In genomic region chr9:123642291-123643278, GRCh38 we compare ENCODE assay signal across 12 cellular contexts.
A peak's percentile ranks its signal among the peaks of the same experiment; 100 is the strongest.
DNase-seq lines count a peak whose midpoint lies in the region; ATAC-seq and TF ChIP-seq lines count a peak whose summit lies in the region.
"Had no signal": no experiment of that assay in that cellular context is flagged by ENCODE, and none has a peak within 500 bp of the region (broad histone marks: within the 10 kb centered on the region; RNA-seq: fewer than 3 reads in every experiment).

No MANE protein-coding gene starts in this region.

- H3K27me3 ChIP-seq in colonic mucosa (no peaks in the 10 kb centered on the region), prostate gland (replicated peaks; ENCODE audit: insufficient read depth) (no peaks in the 10 kb centered on the region)

- CTCF ChIA-PET in HEK293 (lab: Yijun Ruan, JAX), result no interaction called here

- TF ChIP-seq POLR2A in prostate gland (IDR thresholded peaks at IDR 0.05), result no peak

- DNase-seq in NCI-H510A (lab: John Stamatoyannopoulos, UW) (peak; percentile 89), colonic mucosa (peak; percentile 76), prostate gland (ENCODE audit: low spot score) (peak; percentile 26)
- no peak for DNase-seq in T-helper 2 cell treated with Interferon-gamma antibody and Interleukin-4, amounts not matched to agents 5 μg/mL and 100 μg/mL, for 36 hours (ENCODE audit: low spot score)
- DNase-seq in stimulated activated naive CD4-positive, alpha-beta T cell treated with Interleukin-2 at 50 U/mL for 16 hours (lab: John Stamatoyannopoulos, UW), result no peak
- DNase-seq: endodermal cell; KBM-7; naive thymus-derived CD8-positive, alpha-beta T cell had no signal

- H3K9ac ChIP-seq in colonic mucosa (ENCODE audit: low read depth in 2 of 2, low read length in 2 of 2), result peak overlapping the region in 1 of 2 donors; percentile 30

- no peak overlapping the region for H3K27ac ChIP-seq in HEK293 (ENCODE audit: extremely low read depth, low read depth, low read length)
- peak overlapping the region; percentile 73 for H3K27ac ChIP-seq in colonic mucosa
- H3K27ac ChIP-seq in prostate gland, result no peak overlapping the region

- no peaks in the 10 kb centered on the region for H3K36me3 ChIP-seq in HEK293 (ENCODE audit: control insufficient read depth in 2 of 2, insufficient read depth in 1 of 2, low read length in 2 of 2)
- no peaks in the 10 kb centered on the region for H3K36me3 ChIP-seq in colonic mucosa
- H3K36me3 ChIP-seq in prostate gland, result no peaks in the 10 kb centered on the region

- TF ChIP-seq CTCF in HEK293 (tag by site-specific recombination; IDR thresholded peaks at IDR 0.05) (no peak), colonic mucosa (IDR thresholded peaks at IDR 0.05) (no peak), prostate gland (IDR thresholded peaks at IDR 0.05) (no peak)

- no peaks in the 10 kb centered on the region for H3K9me3 Mint-ChIP-seq in T-helper 2 cell treated with Interferon-gamma antibody and Interleukin-4, amounts not matched to agents 5 μg/mL and 100 μg/mL, for 36 hours
- H3K9me3 Mint-ChIP-seq: endodermal cell; stimulated activated naive CD8-positive, alpha-beta T cell treated with anti-CD3 and anti-CD28 coated beads, Interleukin-15, Interleukin-2, amounts not matched to agents 100 ng/mL and 50 ng/mL, for 24 hours had no signal

- H3K27ac Mint-ChIP-seq in T-helper 2 cell treated with Interferon-gamma antibody and Interleukin-4, amounts not matched to agents 5 μg/mL and 100 μg/mL, for 36 hours, result no peak overlapping the region
- H3K27ac Mint-ChIP-seq: endodermal cell had no signal

- H3K4me3 Mint-ChIP-seq in T-helper 2 cell treated with Interferon-gamma antibody and Interleukin-4, amounts not matched to agents 5 μg/mL and 100 μg/mL, for 36 hours, result no peak overlapping the region
- H3K4me3 Mint-ChIP-seq: endodermal cell; naive thymus-derived CD8-positive, alpha-beta T cell; stimulated activated naive CD8-positive, alpha-beta T cell treated with anti-CD3 and anti-CD28 coated beads, Interleukin-15, Interleukin-2, amounts not matched to agents 100 ng/mL and 50 ng/mL, for 24 hours had no signal

- H3K36me3 Mint-ChIP-seq in T-helper 2 cell treated with Interferon-gamma antibody and Interleukin-4, amounts not matched to agents 5 μg/mL and 100 μg/mL, for 36 hours (ENCODE audit: low read depth), result no peaks in the 10 kb centered on the region

- POLR2A ChIA-PET in HEK293 (lab: Yijun Ruan, JAX), result no interaction called here

- H3K4me1 Mint-ChIP-seq in T-helper 2 cell treated with Interferon-gamma antibody and Interleukin-4, amounts not matched to agents 5 μg/mL and 100 μg/mL, for 36 hours (ENCODE audit: low read depth), result peaks cover 22% of the 10 kb centered on the region

- ATAC-seq in GM21381 (IDR thresholded peaks at IDR 0.05; ENCODE audit: unreplicated experiment) (no peak), HG03442 (IDR thresholded peaks at IDR 0.05; ENCODE audit: unreplicated experiment) (no peak)
- ATAC-seq: naive thymus-derived CD8-positive, alpha-beta T cell had no signal

- H3K9me3 ChIP-seq in HEK293 (ENCODE audit: control insufficient read depth, insufficient read depth, low read depth, low read length), result no peaks in the 10 kb centered on the region
- no peaks in the 10 kb centered on the region for H3K9me3 ChIP-seq in colonic mucosa
- no peaks in the 10 kb centered on the region for H3K9me3 ChIP-seq in prostate gland

- peaks cover 34% of the 10 kb centered on the region for H3K27me3 Mint-ChIP-seq in T-helper 2 cell treated with Interferon-gamma antibody and Interleukin-4, amounts not matched to agents 5 μg/mL and 100 μg/mL, for 36 hours (ENCODE audit: low read depth)
- H3K27me3 Mint-ChIP-seq: naive thymus-derived CD8-positive, alpha-beta T cell; stimulated activated naive CD8-positive, alpha-beta T cell treated with anti-CD3 and anti-CD28 coated beads, Interleukin-15, Interleukin-2, amounts not matched to agents 100 ng/mL and 50 ng/mL, for 24 hours had no signal

- 31% methylated on average over 12 of the region's 12 CpGs for WGBS in prostate gland

- intact Hi-C loops in colonic mucosa (cut with DNase I), result no loop called here
- intact Hi-C loops in prostate gland (cut with DNase I), result no loop called here

- H3K4me3 ChIP-seq in HEK293 (ENCODE audit: low read depth, low read length), result no peak overlapping the region
- H3K4me3 ChIP-seq in colonic mucosa, result no peak overlapping the region
- H3K4me3 ChIP-seq in prostate gland, result no peak overlapping the region

- H3K4me1 ChIP-seq in HEK293 (ENCODE audit: control insufficient read depth, insufficient read depth, low read length) (peaks cover 10% of the 10 kb centered on the region), colonic mucosa (no peaks in the 10 kb centered on the region), prostate gland (replicated peaks) (no peaks in the 10 kb centered on the region)

TF ChIP-seq in HEK293, 187 proteins besides CTCF, POLR2A, EP300 and RAD21 (continues in another document):
- no peak for TF ChIP-seq GLIS1 (tag by site-specific recombination; IDR thresholded peaks at IDR 0.05)
- TF ChIP-seq KLF16 (tag by site-specific recombination; IDR thresholded peaks at IDR 0.05), result no peak
- TF ChIP-seq BCL11A (tag by site-specific recombination; IDR thresholded peaks at IDR 0.05; ENCODE audit: low read depth), result no peak
- peak; percentile 52; the same call in 1 of the 2 replicates for TF ChIP-seq ZBTB17 (tag by site-specific recombination; IDR thresholded peaks at IDR 0.05)
- TF ChIP-seq ZNF202 (tag by site-specific recombination; IDR thresholded peaks at IDR 0.05; ENCODE audit: borderline replicate concordance), result no peak
- peak; percentile 52; the same call in 1 of the 2 replicates for TF ChIP-seq ZIC2 (tag by site-specific recombination; IDR thresholded peaks at IDR 0.05)
- TF ChIP-seq ZNF561 (tag by site-specific recombination; IDR thresholded peaks at IDR 0.05; ENCODE audit: borderline replicate concordance), result no peak
- TF ChIP-seq MEIS1 (CRISPR knock-in tag; IDR thresholded peaks at IDR 0.05; ENCODE audit: borderline replicate concordance), result no peak
- no peak for TF ChIP-seq ZNF600 (tag by site-specific recombination; IDR thresholded peaks at IDR 0.05)
- TF ChIP-seq SCRT1 (tag by site-specific recombination; IDR thresholded peaks at IDR 0.05; ENCODE audit: borderline replicate concordance), result no peak
- no peak for TF ChIP-seq ZBTB26 (tag by site-specific recombination; optimal IDR thresholded peaks at IDR 0.05)
- TF ChIP-seq ZNF239 (tag by site-specific recombination; IDR thresholded peaks at IDR 0.05), result no peak
- no peak for TF ChIP-seq ZNF211 (tag by site-specific recombination; IDR thresholded peaks at IDR 0.05; ENCODE audit: low read depth)
- TF ChIP-seq ZBTB44 (tag by site-specific recombination; IDR thresholded peaks at IDR 0.05), result peak; percentile 74; the same call in 1 of the 2 replicates
- no peak for TF ChIP-seq ZNF121 (tag by site-specific recombination; IDR thresholded peaks at IDR 0.05)
- no peak for TF ChIP-seq ZNF837 (tag by site-specific recombination; IDR thresholded peaks at IDR 0.05)
- 0 out of 2 replicates have a peak, but pooled peaks have one; percentile 6 for TF ChIP-seq PRDM6 (tag by site-specific recombination; IDR thresholded peaks at IDR 0.05)
- TF ChIP-seq ZNF449 (tag by site-specific recombination; IDR thresholded peaks at IDR 0.05), result no peak

Comparison
In these comparisons a context has a peak if more than half of its experiments do, and no peak if none do; other contexts are left out.
1. DNase-seq: peak in NCI-H510A (single experiment), colonic mucosa (single experiment) and prostate gland (single experiment); none in T-helper 2 cell treated with Interferon-gamma antibody and Interleukin-4, amounts not matched to agents 5 μg/mL and 100 μg/mL, for 36 hours (single experiment) and stimulated activated naive CD4-positive, alpha-beta T cell treated with Interleukin-2 at 50 U/mL for 16 hours (single experiment).